In genomic region chr7:98470131-98470985, GRCh38 we compare ENCODE assay signal across 1 cellular context.
TF ChIP-seq lines count a peak whose summit lies in the region.

No MANE protein-coding gene starts in this region.

TF ChIP-seq in K562, 482 proteins besides CTCF, POLR2A, EP300 and RAD21 (continued from another document):
- no peak for TF ChIP-seq ATF1 (CRISPR knock-in tag; IDR thresholded peaks at IDR 0.05)
- peak; percentile 32; the same call in 1 of the 2 replicates for TF ChIP-seq ATF1 (tag; IDR thresholded peaks at IDR 0.05)
- peak; percentile 56 for TF ChIP-seq MAX (CRISPR knock-in tag; IDR thresholded peaks at IDR 0.05)
- TF ChIP-seq TBP (optimal IDR thresholded peaks at IDR 0.05; ENCODE audit: low read depth, low read length) = no peak
- no peak for TF ChIP-seq TAL1 (IDR thresholded peaks at IDR 0.05)
- peak; percentile 41; the same call in 1 of the 2 replicates for TF ChIP-seq SP1 (CRISPR knock-in tag; IDR thresholded peaks at IDR 0.05)
- TF ChIP-seq ZC3H4 (CRISPR knock-in tag; IDR thresholded peaks at IDR 0.05; ENCODE audit: borderline replicate concordance) = no peak
- TF ChIP-seq JUN (IDR thresholded peaks at IDR 0.05; ENCODE audit: borderline replicate concordance, low read depth, low read length) = no peak
- TF ChIP-seq JUN (CRISPR knock-in tag; IDR thresholded peaks at IDR 0.05; ENCODE audit: borderline replicate concordance) = no peak
- peak; percentile 91 for TF ChIP-seq L3MBTL2 (IDR thresholded peaks at IDR 0.05)
- TF ChIP-seq VEZF1 (CRISPR knock-in tag; IDR thresholded peaks at IDR 0.05) = 0 out of 2 replicates have a peak, but pooled peaks have one; percentile 46
- TF ChIP-seq JUND (IDR thresholded peaks at IDR 0.05; ENCODE audit: borderline replicate concordance, low read depth, low read length) = no peak
- no peak for TF ChIP-seq JUND (tag; IDR thresholded peaks at IDR 0.05; ENCODE audit: borderline replicate concordance, low read depth, low read length)
- peak; percentile 89 for TF ChIP-seq MGA (IDR thresholded peaks at IDR 0.05)
